Comparison of ENCODE assay signal across 24 cellular contexts in the genomic region with DNA sequence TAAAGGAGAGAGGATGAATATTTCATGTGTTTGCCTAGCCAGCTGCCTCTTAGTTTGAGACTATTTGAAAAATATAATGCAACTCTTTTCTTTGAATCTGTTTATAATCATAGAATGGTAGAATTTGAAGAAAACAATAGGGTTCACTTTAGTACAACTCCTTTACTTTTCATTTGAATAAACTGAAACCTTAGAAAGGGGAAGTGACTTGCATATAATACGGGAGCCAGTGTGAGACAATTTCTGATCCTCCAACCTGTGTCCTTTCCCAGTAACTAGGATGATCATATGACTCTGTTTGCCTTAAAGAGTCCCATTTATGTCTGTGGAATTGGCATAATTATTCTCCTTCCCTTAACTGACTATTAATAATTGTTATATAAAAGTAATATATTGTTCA.
DNase-seq lines count a peak whose midpoint lies in the region; ATAC-seq and TF ChIP-seq lines count a peak whose summit lies in the region.
"Had no signal": no experiment of that assay in that cellular context is flagged by ENCODE, and none has a peak within 500 bp of the region (broad histone marks: within the 10 kb centered on the region; RNA-seq: fewer than 3 reads in every experiment).

No MANE protein-coding gene starts in this region.

- DNase-seq in NCI-H526 (lab: John Stamatoyannopoulos, UW), result peak; percentile 2 to 16
- DNase-seq in NCI-H526 treated with DMSO at 0.1 percent for 48 hours (lab: John Stamatoyannopoulos, UW), result no peak
- no peak for DNase-seq in epithelial cell of prostate (ENCODE audit: low read depth, low spot score)
- DNase-seq in hepatocyte (ENCODE audit: low spot score), result no peak
- no peak for DNase-seq in NCI-H69 (lab: John Stamatoyannopoulos, UW)
- DNase-seq: 8988T; activated CD4-positive, alpha-beta T cell treated with anti-CD3 and anti-CD28 coated beads, Interleukin-2, amount 10 ng/mL, durations not matched to agents 7 days and 5 days; activated naive CD4-positive, alpha-beta T cell treated with Interleukin-2 at 50 U/mL for 16 hours; C1 segment of cervical spinal cord; DMS 273 treated with DMSO at 0.1 percent for 48 hours; effector memory CD8-positive, alpha-beta T cell; GDM1; heart right ventricle; lower lobe of right lung; NCI-H1694 treated with DMSO at 0.1 percent for 48 hours; NCI-H226; NK-92 treated with Interleukin-12 subunit alpha and Interleukin-12 subunit beta, amount 100 ng/mL, for 24 hours; right cardiac atrium; tibial artery had no signal

- ATAC-seq in GM21723 (IDR thresholded peaks at IDR 0.05; ENCODE audit: unreplicated experiment) (peak; percentile 73), HG03469 (IDR thresholded peaks at IDR 0.05; ENCODE audit: unreplicated experiment) (peak; percentile 77), HG02973 (IDR thresholded peaks at IDR 0.05; ENCODE audit: unreplicated experiment) (no peak)
- ATAC-seq: effector memory CD8-positive, alpha-beta T cell; heart right ventricle; lower lobe of right lung; right cardiac atrium; stimulated activated memory B cell treated with anti-CD40 and anti-IgM and Interleukin-4, amounts not matched to agents 10 μg/mL and 1 μg/mL and 100 μg/mL, for 72 hours had no signal

- no peak overlapping the region for H3K4me3 ChIP-seq in hepatocyte
- H3K4me3 ChIP-seq: heart right ventricle, lower lobe of right lung, tibial artery had no signal

- no peaks in the 10 kb centered on the region for H3K27me3 ChIP-seq in hepatocyte
- H3K27me3 ChIP-seq: tibial artery had no signal

- H3K4me2 ChIP-seq in hepatocyte, result no peak overlapping the region

- H3K9me2 ChIP-seq in hepatocyte (replicated peaks; ENCODE audit: insufficient read depth), result no peaks in the 10 kb centered on the region

- no peaks in the 10 kb centered on the region for H3K4me1 ChIP-seq in hepatocyte (ENCODE audit: insufficient read depth)
- H3K4me1 ChIP-seq: lower lobe of right lung, tibial artery had no signal

- no peaks in the 10 kb centered on the region for H3K36me3 ChIP-seq in hepatocyte (replicated peaks; ENCODE audit: insufficient read depth, low read depth)
- H3K36me3 ChIP-seq: heart right ventricle, lower lobe of right lung, tibial artery had no signal

- no peaks in the 10 kb centered on the region for H3K79me2 ChIP-seq in hepatocyte

- WGBS in hepatocyte (ENCODE audit: low lambda C conversion rate, missing lambda C conversion rate), result 95% methylated on average over 1 of the region's 1 CpG

- H3K27ac ChIP-seq in epithelial cell of prostate (peak overlapping the region; percentile 35), hepatocyte (no peak overlapping the region)
- H3K27ac ChIP-seq: heart right ventricle, lower lobe of right lung, RWPE1, tibial artery had no signal

- H3K9me3 ChIP-seq in hepatocyte (ENCODE audit: low read depth), result no peaks in the 10 kb centered on the region
- H3K9me3 ChIP-seq: heart right ventricle, lower lobe of right lung, tibial artery had no signal

- H4K20me1 ChIP-seq in hepatocyte (ENCODE audit: insufficient read depth, poor library complexity, severe bottlenecking), result no peaks in the 10 kb centered on the region

- H2AFZ ChIP-seq in hepatocyte, result no peak overlapping the region

- no peak for TF ChIP-seq CTCF in hepatocyte (IDR thresholded peaks at IDR 0.05; ENCODE audit: poor library complexity)

Comparison
In these comparisons a context has a peak if more than half of its experiments do, and no peak if none do; other contexts are left out.
1. DNase-seq: peak in NCI-H526 (2 of 2); none in NCI-H526 treated with DMSO at 0.1 percent for 48 hours (single experiment), epithelial cell of prostate (single experiment), hepatocyte (single experiment) and NCI-H69 (single experiment).